Comparison of ENCODE assay signal across 29 cellular contexts in genomic region chr3:90080988-90081387, GRCh38.
DNase-seq lines count a peak whose midpoint lies in the region; ATAC-seq and TF ChIP-seq lines count a peak whose summit lies in the region.
"Had no signal": no experiment of that assay in that cellular context is flagged by ENCODE, and none has a peak within 500 bp of the region (broad histone marks: within the 10 kb centered on the region; RNA-seq: fewer than 3 reads in every experiment).

No MANE protein-coding gene starts in this region.

- H3K4me2 ChIP-seq in GM23338: peak overlapping the region; percentile 61
- no peak overlapping the region for H3K4me2 ChIP-seq in GM23248 (ENCODE audit: unreplicated experiment)

- H3K79me2 ChIP-seq in GM23338 (replicated peaks; ENCODE audit: insufficient read depth) (no peaks in the 10 kb centered on the region), GM23248 (ENCODE audit: insufficient read depth) (no peaks in the 10 kb centered on the region)

- peaks cover 3% of the 10 kb centered on the region for H3K27me3 Mint-ChIP-seq in GM23338 (ENCODE audit: insufficient read depth, low read depth, poor library complexity)
- H3K27me3 Mint-ChIP-seq: activated CD8-positive, alpha-beta T cell treated with anti-CD3 and anti-CD28 coated beads for 36 hours; activated naive CD4-positive, alpha-beta T cell treated with anti-CD3 and anti-CD28 coated beads, Interleukin-2, amount 50 U/mL, for 24 hours; memory B cell had no signal

- H3K4me1 ChIP-seq in GM23338 (ENCODE audit: insufficient read depth) (peaks cover 34% of the 10 kb centered on the region), iPS-18a (ENCODE audit: control insufficient read depth, low read depth, low read length) (peaks cover 21% of the 10 kb centered on the region), left lung (no peaks in the 10 kb centered on the region), GM23248 (ENCODE audit: insufficient read depth) (no peaks in the 10 kb centered on the region)
- H3K4me1 ChIP-seq: heart right ventricle, prostate gland had no signal

- H3K4me1 Mint-ChIP-seq in GM23338: peaks cover 20% of the 10 kb centered on the region
- H3K4me1 Mint-ChIP-seq: activated naive CD4-positive, alpha-beta T cell treated with anti-CD3 and anti-CD28 coated beads, Interleukin-2, amount 50 U/mL, for 24 hours; memory B cell had no signal

- peak; percentile 60 for DNase-seq in GM23338 (ENCODE audit: low spot score)
- peak; percentile 96 for DNase-seq in SW480 (ENCODE audit: low spot score)
- no peak for DNase-seq in left lung
- no peak for DNase-seq in posterior vena cava (ENCODE audit: low spot score)
- no peak for DNase-seq in GM23248
- DNase-seq: activated CD4-positive, CD25-positive, alpha-beta regulatory T cell treated with anti-CD3 and anti-CD28 coated beads, Interleukin-2, amount 50 U/mL, for 72 hours; activated CD8-positive, alpha-beta T cell treated with anti-CD3 and anti-CD28 coated beads for 36 hours; C1 segment of cervical spinal cord; Calu3; effector CD4-positive, alpha-beta T cell; erythroblast; GOT3; heart right ventricle; KBM-7; left cardiac atrium; NCI-H1436 treated with DMSO at 0.1 percent for 48 hours; NCI-H524 treated with DMSO at 0.1 percent for 48 hours; stimulated activated CD4-positive, alpha-beta T cell treated with anti-CD3 and anti-CD28 coated beads, Interleukin-15, amount 100 ng/mL, for 24 hours; stimulated activated naive CD4-positive, alpha-beta T cell treated with Interleukin-2 at 50 U/mL for 16 hours had no signal

- TF ChIP-seq RAD21 in Ishikawa (IDR thresholded peaks at IDR 0.05; ENCODE audit: low read depth): no peak

- H3K36me3 ChIP-seq in GM23338 (ENCODE audit: insufficient read depth) (no peaks in the 10 kb centered on the region), iPS-18a (ENCODE audit: control insufficient read depth, low read depth, low read length) (no peaks in the 10 kb centered on the region), left lung (no peaks in the 10 kb centered on the region), GM23248 (ENCODE audit: low read depth) (no peaks in the 10 kb centered on the region)
- H3K36me3 ChIP-seq: heart right ventricle, prostate gland had no signal

- no peak overlapping the region for H2AFZ ChIP-seq in GM23338
- H2AFZ ChIP-seq in GM23248: no peak overlapping the region

- no peak overlapping the region for H3K9ac ChIP-seq in iPS-18a (ENCODE audit: low read length)
- no peak overlapping the region for H3K9ac ChIP-seq in GM23248

- no peaks in the 10 kb centered on the region for H4K20me1 ChIP-seq in GM23338 (replicated peaks; ENCODE audit: insufficient read depth)
- H4K20me1 ChIP-seq in GM23248 (ENCODE audit: insufficient read depth): no peaks in the 10 kb centered on the region

- WGBS in GM23248 (ENCODE audit: low coverage in 1 of 2, low lambda C conversion rate in 2 of 2, missing lambda C conversion rate in 2 of 2), 2 experiments: 18 to 31% methylated on average over 1 of the region's 1 CpG

- H3K9me3 ChIP-seq in iPS-18a (ENCODE audit: control insufficient read depth, low read depth, low read length): no peaks in the 10 kb centered on the region
- no peaks in the 10 kb centered on the region for H3K9me3 ChIP-seq in left lung
- H3K9me3 ChIP-seq in GM23248 (ENCODE audit: low read depth): no peaks in the 10 kb centered on the region
- H3K9me3 ChIP-seq: heart right ventricle, prostate gland had no signal

- no peak; the same call in 2 of the 3 replicates for ATAC-seq in GM23338
- no peak for ATAC-seq in left lung
- ATAC-seq in SK-N-SH treated with all-trans-retinoic acid at 6 μM for 48 hours: no peak
- ATAC-seq: activated CD8-positive, alpha-beta T cell treated with anti-CD3 and anti-CD28 coated beads for 36 hours; heart right ventricle; left cardiac atrium; sciatic nerve had no signal

- no peak overlapping the region for H3K27ac Mint-ChIP-seq in GM23338
- H3K27ac Mint-ChIP-seq: activated CD8-positive, alpha-beta T cell treated with anti-CD3 and anti-CD28 coated beads for 36 hours; activated naive CD4-positive, alpha-beta T cell treated with anti-CD3 and anti-CD28 coated beads, Interleukin-2, amount 50 U/mL, for 24 hours; activated T-helper 2 cell treated with anti-CD3 and anti-CD28 coated beads, Interferon-gamma antibody, Interleukin-2, Interleukin-4, amounts not matched to agents 10 μg/mL and 5 μg/mL and 100 μg/mL, durations not matched to agents 14 hours and 24 hours and 36 hours; memory B cell had no signal

- no peak overlapping the region for H3K4me3 ChIP-seq in GM23338
- peak overlapping the region; percentile 4 for H3K4me3 ChIP-seq in iPS-18a (ENCODE audit: low read length)
- H3K4me3 ChIP-seq in left lung: no peak overlapping the region
- H3K4me3 ChIP-seq in GM23248: no peak overlapping the region
- H3K4me3 ChIP-seq: heart right ventricle, prostate gland had no signal

- no peak overlapping the region for H3K4me3 Mint-ChIP-seq in GM23338
- H3K4me3 Mint-ChIP-seq: activated CD8-positive, alpha-beta T cell treated with anti-CD3 and anti-CD28 coated beads for 36 hours; activated naive CD4-positive, alpha-beta T cell treated with anti-CD3 and anti-CD28 coated beads, Interleukin-2, amount 50 U/mL, for 24 hours; memory B cell; neural crest cell had no signal

- no peak for TF ChIP-seq CTCF in GM23338 (conservative IDR thresholded peaks at IDR 0.05; ENCODE audit: low read depth in 2 of 2)
- no peak for TF ChIP-seq CTCF in left lung (IDR thresholded peaks at IDR 0.05)

- intact Hi-C loops in left lung (cut with DNase I): no loop called here
- intact Hi-C loops in posterior vena cava (cut with DNase I): no loop called here

- H3F3A ChIP-seq in GM23338 (replicated peaks; ENCODE audit: low read depth) (no peaks in the 10 kb centered on the region), GM23248 (ENCODE audit: insufficient read depth) (no peaks in the 10 kb centered on the region)

- in situ Hi-C loops in GM23248 (cut with MboI): loop anchor here (25.0 kb wide), 1 partner anchor 1869 kb away; no protein-coding TSS in a partner anchor

- H3K27me3 ChIP-seq in GM23338 (ENCODE audit: insufficient read depth) (no peaks in the 10 kb centered on the region), iPS-18a (ENCODE audit: control insufficient read depth, insufficient read depth, low read length) (no peaks in the 10 kb centered on the region), left lung (no peaks in the 10 kb centered on the region), GM23248 (replicated peaks; ENCODE audit: insufficient read depth) (no peaks in the 10 kb centered on the region)
- H3K27me3 ChIP-seq: heart right ventricle had no signal

- TF ChIP-seq EP300 in Ishikawa (IDR thresholded peaks at IDR 0.05; ENCODE audit: borderline replicate concordance): no peak

- no peaks in the 10 kb centered on the region for H3K9me3 Mint-ChIP-seq in GM23338
- H3K9me3 Mint-ChIP-seq: activated CD8-positive, alpha-beta T cell treated with anti-CD3 and anti-CD28 coated beads for 36 hours; activated naive CD4-positive, alpha-beta T cell treated with anti-CD3 and anti-CD28 coated beads, Interleukin-2, amount 50 U/mL, for 24 hours; neural crest cell had no signal

- no peaks in the 10 kb centered on the region for H3K36me3 Mint-ChIP-seq in GM23338 (ENCODE audit: low read depth)
- H3K36me3 Mint-ChIP-seq: activated naive CD4-positive, alpha-beta T cell treated with anti-CD3 and anti-CD28 coated beads, Interleukin-2, amount 50 U/mL, for 24 hours; memory B cell had no signal

- H3K9me2 ChIP-seq in GM23338 (ENCODE audit: insufficient read depth) (no peaks in the 10 kb centered on the region; the same call in 1 of the 2 replicates), GM23248 (ENCODE audit: insufficient read depth) (no peaks in the 10 kb centered on the region)

- H3K27ac ChIP-seq in GM23338 (ENCODE audit: low read depth) (no peak overlapping the region), iPS-18a (ENCODE audit: low read length) (no peak overlapping the region), left lung (no peak overlapping the region), GM23248 (no peak overlapping the region)
- H3K27ac ChIP-seq: heart right ventricle, prostate gland, RWPE1 had no signal

TF ChIP-seq in GM23338, 12 proteins besides CTCF, POLR2A, EP300 and RAD21 (continues in another document):
- TF ChIP-seq NANOG (IDR thresholded peaks at IDR 0.05; ENCODE audit: borderline replicate concordance): peak; percentile 46; the same call in 1 of the 2 replicates

TF ChIP-seq in Ishikawa, 13 proteins besides CTCF, POLR2A, EP300 and RAD21 (continues in another document):
- TF ChIP-seq NFIC (IDR thresholded peaks at IDR 0.05) (0 out of 2 replicates have a peak, but pooled peaks have one; percentile 9), CEBPB (IDR thresholded peaks at IDR 0.05) (no peak)

TF ChIP-seq in SK-N-SH treated with all-trans-retinoic acid at 6 μM for 48 hours, 23 proteins besides CTCF, POLR2A, EP300 and RAD21:
- TF ChIP-seq TOX (CRISPR knock-in tag; IDR thresholded peaks at IDR 0.05; ENCODE audit: borderline replicate concordance) (no peak), ESRRG (CRISPR knock-in tag; IDR thresholded peaks at IDR 0.05) (no peak), SNAI2 (CRISPR knock-in tag; IDR thresholded peaks at IDR 0.05) (no peak), ZC3H10 (CRISPR knock-in tag; IDR thresholded peaks at IDR 0.05) (no peak), OSR1 (CRISPR knock-in tag; IDR thresholded peaks at IDR 0.05) (no peak), ZNF565 (CRISPR knock-in tag; conservative IDR thresholded peaks at IDR 0.05; ENCODE audit: low read depth) (no peak), ZFP30 (CRISPR knock-in tag; IDR thresholded peaks at IDR 0.05) (no peak), GLIS3 (CRISPR knock-in tag; IDR thresholded peaks at IDR 0.05) (no peak)

Comparison
In these comparisons a context has a peak if more than half of its experiments do, and no peak if none do; other contexts are left out.
1. DNase-seq: peak in GM23338 (single experiment) and SW480 (single experiment); none in left lung (0 of 2), posterior vena cava (single experiment) and GM23248 (single experiment).